1 cellular context compared by ENCODE assay signal in genomic region chr5:76785493-76785892, GRCh38.
TF ChIP-seq lines count a peak whose summit lies in the region.

No MANE protein-coding gene starts in this region.

TF ChIP-seq in liver, 16 proteins besides CTCF, POLR2A, EP300 and RAD21 (continued from another document):
- TF ChIP-seq, protein P1, sequence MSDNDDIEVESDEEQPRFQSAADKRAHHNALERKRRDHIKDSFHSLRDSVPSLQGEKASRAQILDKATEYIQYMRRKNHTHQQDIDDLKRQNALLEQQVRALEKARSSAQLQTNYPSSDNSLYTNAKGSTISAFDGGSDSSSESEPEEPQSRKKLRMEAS (IDR thresholded peaks at IDR 0.05): peak; percentile 23
- TF ChIP-seq FOXA1 (IDR thresholded peaks at IDR 0.05) (no peak), RXRA (IDR thresholded peaks at IDR 0.05) (peak in 1 of 2 donors; percentile 59), GABPA (IDR thresholded peaks at IDR 0.05 in 1 of 2, conservative IDR thresholded peaks at IDR 0.05 in 1 of 2) (no peak), EGR1 (IDR thresholded peaks at IDR 0.05; ENCODE audit: low read depth in 2 of 2) (no peak), FOXA2 (IDR thresholded peaks at IDR 0.05) (no peak), HNF4A (conservative IDR thresholded peaks at IDR 0.05) (peak; percentile 78 to 93), YY1 (IDR thresholded peaks at IDR 0.05) (no peak), HNF4G (IDR thresholded peaks at IDR 0.05) (peak; percentile 53), ATF3 (IDR thresholded peaks at IDR 0.05) (peak; percentile 70), SP1 (IDR thresholded peaks at IDR 0.05) (peak; percentile 56)
- TF ChIP-seq, protein P2, sequence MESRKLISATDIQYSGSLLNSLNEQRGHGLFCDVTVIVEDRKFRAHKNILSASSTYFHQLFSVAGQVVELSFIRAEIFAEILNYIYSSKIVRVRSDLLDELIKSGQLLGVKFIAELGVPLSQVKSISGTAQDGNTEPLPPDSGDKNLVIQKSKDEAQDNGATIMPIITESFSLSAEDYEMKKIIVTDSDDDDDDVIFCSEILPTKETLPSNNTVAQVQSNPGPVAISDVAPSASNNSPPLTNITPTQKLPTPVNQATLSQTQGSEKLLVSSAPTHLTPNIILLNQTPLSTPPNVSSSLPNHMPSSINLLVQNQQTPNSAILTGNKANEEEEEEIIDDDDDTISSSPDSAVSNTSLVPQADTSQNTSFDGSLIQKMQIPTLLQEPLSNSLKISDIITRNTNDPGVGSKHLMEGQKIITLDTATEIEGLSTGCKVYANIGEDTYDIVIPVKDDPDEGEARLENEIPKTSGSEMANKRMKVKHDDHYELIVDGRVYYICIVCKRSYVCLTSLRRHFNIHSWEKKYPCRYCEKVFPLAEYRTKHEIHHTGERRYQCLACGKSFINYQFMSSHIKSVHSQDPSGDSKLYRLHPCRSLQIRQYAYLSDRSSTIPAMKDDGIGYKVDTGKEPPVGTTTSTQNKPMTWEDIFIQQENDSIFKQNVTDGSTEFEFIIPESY (IDR thresholded peaks at IDR 0.05): no peak
